1 cellular context compared by ENCODE assay signal in the genomic region with DNA sequence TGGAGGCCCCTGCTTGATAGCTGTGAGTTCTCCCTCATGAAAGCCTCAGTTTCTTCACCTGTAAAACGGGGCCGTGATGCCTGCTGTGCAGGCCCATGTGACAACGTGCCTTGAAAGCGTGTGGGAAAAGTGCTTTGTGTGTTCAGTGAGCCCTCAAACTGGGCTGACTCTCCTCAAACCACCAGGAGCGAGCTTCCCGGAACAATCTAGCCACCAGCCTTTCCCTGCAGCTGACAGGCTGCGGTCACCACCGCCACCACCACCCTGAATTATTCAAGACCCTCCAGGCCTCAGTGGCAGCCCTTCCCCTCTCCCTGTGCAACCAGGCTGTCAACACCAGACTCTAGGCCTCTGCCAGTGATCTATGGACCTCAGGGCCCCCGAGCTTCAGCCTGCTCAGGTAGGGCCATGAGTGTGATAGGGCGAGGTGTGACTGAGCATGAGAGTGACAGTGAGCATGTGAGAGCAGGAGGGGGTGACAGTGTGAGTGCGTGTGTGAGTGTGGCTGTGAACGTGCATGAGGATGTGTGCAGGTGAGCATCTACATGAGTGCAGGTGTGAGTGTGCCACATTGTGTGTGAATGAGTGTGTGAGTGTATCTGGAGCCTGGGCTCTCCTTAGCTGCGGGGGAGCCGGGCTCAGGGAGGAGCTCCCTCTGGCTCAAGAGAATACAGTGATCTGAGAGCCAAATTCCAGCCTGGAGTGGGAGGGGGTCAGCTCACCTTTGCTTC.
A peak's percentile ranks its signal among the peaks of the same experiment; 100 is the strongest.
TF ChIP-seq lines count a peak whose summit lies in the region.

No MANE protein-coding gene starts in this region.

TF ChIP-seq in HepG2, 621 proteins besides CTCF, POLR2A, EP300 and RAD21 (continued from another document and continues in another):
- TF ChIP-seq, protein P1, sequence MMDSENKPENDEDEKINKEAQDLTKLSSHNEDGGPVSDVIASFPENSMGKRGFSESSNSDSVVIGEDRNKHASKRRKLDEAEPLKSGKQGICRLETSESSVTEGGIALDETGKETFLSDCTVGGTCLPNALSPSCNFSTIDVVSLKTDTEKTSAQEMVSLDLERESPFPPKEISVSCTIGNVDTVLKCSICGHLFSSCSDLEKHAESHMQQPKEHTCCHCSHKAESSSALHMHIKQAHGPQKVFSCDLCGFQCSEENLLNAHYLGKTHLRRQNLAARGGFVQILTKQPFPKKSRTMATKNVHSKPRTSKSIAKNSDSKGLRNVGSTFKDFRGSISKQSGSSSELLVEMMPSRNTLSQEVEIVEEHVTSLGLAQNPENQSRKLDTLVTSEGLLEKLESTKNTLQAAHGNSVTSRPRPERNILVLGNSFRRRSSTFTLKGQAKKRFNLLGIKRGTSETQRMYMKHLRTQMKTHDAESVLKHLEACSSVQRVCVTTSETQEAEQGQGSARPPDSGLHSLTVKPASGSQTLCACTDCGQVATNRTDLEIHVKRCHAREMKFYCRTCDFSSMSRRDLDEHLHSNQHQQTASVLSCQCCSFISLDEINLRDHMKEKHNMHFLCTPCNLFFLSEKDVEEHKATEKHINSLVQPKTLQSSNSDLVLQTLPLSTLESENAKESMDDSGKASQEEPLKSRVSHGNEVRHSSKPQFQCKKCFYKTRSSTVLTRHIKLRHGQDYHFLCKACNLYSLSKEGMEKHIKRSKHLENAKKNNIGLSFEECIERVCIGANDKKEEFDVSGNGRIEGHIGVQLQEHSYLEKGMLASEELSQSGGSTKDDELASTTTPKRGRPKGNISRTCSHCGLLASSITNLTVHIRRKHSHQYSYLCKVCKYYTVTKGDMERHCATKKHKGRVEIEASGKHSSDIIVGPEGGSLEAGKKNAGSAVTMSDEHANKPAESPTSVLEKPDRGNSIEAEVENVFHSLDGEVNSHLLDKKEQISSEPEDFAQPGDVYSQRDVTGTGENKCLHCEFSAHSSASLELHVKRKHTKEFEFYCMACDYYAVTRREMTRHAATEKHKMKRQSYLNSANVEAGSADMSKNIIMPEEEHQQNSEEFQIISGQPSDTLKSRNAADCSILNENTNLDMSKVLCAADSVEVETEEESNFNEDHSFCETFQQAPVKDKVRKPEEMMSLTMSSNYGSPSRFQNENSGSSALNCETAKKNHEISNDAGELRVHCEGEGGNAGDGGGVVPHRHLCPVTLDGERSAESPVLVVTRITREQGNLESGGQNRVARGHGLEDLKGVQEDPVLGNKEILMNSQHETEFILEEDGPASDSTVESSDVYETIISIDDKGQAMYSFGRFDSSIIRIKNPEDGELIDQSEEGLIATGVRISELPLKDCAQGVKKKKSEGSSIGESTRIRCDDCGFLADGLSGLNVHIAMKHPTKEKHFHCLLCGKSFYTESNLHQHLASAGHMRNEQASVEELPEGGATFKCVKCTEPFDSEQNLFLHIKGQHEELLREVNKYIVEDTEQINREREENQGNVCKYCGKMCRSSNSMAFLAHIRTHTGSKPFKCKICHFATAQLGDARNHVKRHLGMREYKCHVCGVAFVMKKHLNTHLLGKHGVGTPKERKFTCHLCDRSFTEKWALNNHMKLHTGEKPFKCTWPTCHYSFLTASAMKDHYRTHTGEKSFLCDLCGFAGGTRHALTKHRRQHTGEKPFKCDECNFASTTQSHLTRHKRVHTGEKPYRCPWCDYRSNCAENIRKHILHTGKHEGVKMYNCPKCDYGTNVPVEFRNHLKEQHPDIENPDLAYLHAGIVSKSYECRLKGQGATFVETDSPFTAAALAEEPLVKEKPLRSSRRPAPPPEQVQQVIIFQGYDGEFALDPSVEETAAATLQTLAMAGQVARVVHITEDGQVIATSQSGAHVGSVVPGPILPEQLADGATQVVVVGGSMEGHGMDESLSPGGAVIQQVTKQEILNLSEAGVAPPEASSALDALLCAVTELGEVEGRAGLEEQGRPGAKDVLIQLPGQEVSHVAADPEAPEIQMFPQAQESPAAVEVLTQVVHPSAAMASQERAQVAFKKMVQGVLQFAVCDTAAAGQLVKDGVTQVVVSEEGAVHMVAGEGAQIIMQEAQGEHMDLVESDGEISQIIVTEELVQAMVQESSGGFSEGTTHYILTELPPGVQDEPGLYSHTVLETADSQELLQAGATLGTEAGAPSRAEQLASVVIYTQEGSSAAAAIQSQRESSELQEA (CRISPR knock-in tag; IDR thresholded peaks at IDR 0.05; ENCODE audit: not compliant biosample characterization): no peak
- TF ChIP-seq ZNF652 (CRISPR knock-in tag; IDR thresholded peaks at IDR 0.05; ENCODE audit: borderline replicate concordance, low read depth): no peak
- 0 out of 2 replicates have a peak, but pooled peaks have one; percentile 34 for TF ChIP-seq ZNF263 (CRISPR knock-in tag; IDR thresholded peaks at IDR 0.05)
- TF ChIP-seq, protein P2, sequence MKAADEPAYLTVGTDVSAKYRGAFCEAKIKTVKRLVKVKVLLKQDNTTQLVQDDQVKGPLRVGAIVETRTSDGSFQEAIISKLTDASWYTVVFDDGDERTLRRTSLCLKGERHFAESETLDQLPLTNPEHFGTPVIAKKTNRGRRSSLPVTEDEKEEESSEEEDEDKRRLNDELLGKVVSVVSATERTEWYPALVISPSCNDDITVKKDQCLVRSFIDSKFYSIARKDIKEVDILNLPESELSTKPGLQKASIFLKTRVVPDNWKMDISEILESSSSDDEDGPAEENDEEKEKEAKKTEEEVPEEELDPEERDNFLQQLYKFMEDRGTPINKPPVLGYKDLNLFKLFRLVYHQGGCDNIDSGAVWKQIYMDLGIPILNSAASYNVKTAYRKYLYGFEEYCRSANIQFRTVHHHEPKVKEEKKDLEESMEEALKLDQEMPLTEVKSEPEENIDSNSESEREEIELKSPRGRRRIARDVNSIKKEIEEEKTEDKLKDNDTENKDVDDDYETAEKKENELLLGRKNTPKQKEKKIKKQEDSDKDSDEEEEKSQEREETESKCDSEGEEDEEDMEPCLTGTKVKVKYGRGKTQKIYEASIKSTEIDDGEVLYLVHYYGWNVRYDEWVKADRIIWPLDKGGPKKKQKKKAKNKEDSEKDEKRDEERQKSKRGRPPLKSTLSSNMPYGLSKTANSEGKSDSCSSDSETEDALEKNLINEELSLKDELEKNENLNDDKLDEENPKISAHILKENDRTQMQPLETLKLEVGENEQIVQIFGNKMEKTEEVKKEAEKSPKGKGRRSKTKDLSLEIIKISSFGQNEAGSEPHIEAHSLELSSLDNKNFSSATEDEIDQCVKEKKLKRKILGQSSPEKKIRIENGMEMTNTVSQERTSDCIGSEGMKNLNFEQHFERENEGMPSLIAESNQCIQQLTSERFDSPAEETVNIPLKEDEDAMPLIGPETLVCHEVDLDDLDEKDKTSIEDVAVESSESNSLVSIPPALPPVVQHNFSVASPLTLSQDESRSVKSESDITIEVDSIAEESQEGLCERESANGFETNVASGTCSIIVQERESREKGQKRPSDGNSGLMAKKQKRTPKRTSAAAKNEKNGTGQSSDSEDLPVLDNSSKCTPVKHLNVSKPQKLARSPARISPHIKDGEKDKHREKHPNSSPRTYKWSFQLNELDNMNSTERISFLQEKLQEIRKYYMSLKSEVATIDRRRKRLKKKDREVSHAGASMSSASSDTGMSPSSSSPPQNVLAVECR (CRISPR knock-in tag; IDR thresholded peaks at IDR 0.05; ENCODE audit: borderline replicate concordance): peak; percentile 71; the same call in 1 of the 2 replicates
- TF ChIP-seq, protein P3, sequence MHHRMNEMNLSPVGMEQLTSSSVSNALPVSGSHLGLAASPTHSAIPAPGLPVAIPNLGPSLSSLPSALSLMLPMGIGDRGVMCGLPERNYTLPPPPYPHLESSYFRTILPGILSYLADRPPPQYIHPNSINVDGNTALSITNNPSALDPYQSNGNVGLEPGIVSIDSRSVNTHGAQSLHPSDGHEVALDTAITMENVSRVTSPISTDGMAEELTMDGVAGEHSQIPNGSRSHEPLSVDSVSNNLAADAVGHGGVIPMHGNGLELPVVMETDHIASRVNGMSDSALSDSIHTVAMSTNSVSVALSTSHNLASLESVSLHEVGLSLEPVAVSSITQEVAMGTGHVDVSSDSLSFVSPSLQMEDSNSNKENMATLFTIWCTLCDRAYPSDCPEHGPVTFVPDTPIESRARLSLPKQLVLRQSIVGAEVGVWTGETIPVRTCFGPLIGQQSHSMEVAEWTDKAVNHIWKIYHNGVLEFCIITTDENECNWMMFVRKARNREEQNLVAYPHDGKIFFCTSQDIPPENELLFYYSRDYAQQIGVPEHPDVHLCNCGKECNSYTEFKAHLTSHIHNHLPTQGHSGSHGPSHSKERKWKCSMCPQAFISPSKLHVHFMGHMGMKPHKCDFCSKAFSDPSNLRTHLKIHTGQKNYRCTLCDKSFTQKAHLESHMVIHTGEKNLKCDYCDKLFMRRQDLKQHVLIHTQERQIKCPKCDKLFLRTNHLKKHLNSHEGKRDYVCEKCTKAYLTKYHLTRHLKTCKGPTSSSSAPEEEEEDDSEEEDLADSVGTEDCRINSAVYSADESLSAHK (CRISPR knock-in tag; IDR thresholded peaks at IDR 0.05; ENCODE audit: borderline replicate concordance): no peak
- no peak for TF ChIP-seq ZBTB46 (CRISPR knock-in tag; IDR thresholded peaks at IDR 0.05; ENCODE audit: borderline replicate concordance)
- no peak for TF ChIP-seq MAZ (IDR thresholded peaks at IDR 0.05; ENCODE audit: borderline replicate concordance, low read depth, low read length)
- TF ChIP-seq MAZ (CRISPR knock-in tag; IDR thresholded peaks at IDR 0.05; ENCODE audit: low read depth): peak; percentile 88
- TF ChIP-seq ZNF124 (CRISPR knock-in tag; IDR thresholded peaks at IDR 0.05): no peak
- 0 out of 2 replicates have a peak, but pooled peaks have one; percentile 76 for TF ChIP-seq ARHGAP35 (CRISPR knock-in tag; IDR thresholded peaks at IDR 0.05; ENCODE audit: borderline replicate concordance)
- TF ChIP-seq BCL6 (CRISPR knock-in tag; IDR thresholded peaks at IDR 0.05): no peak
- peak; percentile 81 for TF ChIP-seq ZNF232 (CRISPR knock-in tag; IDR thresholded peaks at IDR 0.05; ENCODE audit: borderline replicate concordance)
- TF ChIP-seq YY1 (IDR thresholded peaks at IDR 0.05; ENCODE audit: insufficient read depth, insufficient replicate concordance, low read depth, low read length): peak; percentile 23
- TF ChIP-seq KLF12 (CRISPR knock-in tag; IDR thresholded peaks at IDR 0.05; ENCODE audit: borderline replicate concordance): no peak
- no peak for TF ChIP-seq HNRNPUL1 (IDR thresholded peaks at IDR 0.05; ENCODE audit: low read depth, low read length)
- TF ChIP-seq ZBTB40 (IDR thresholded peaks at IDR 0.05): no peak
- peak; percentile 70; the same call in 1 of the 2 replicates for TF ChIP-seq ZBTB40 (CRISPR knock-in tag; IDR thresholded peaks at IDR 0.05)
- 0 out of 2 replicates have a peak, but pooled peaks have one; percentile 6 for TF ChIP-seq ZNF143 (CRISPR knock-in tag; IDR thresholded peaks at IDR 0.05)
- 0 out of 2 replicates have a peak, but pooled peaks have one; percentile 37 for TF ChIP-seq PHF20 (CRISPR knock-in tag; IDR thresholded peaks at IDR 0.05)
- 0 out of 2 replicates have a peak, but pooled peaks have one; percentile 3 for TF ChIP-seq STAG1 (CRISPR knock-in tag; IDR thresholded peaks at IDR 0.05)
- peak; percentile 74 for TF ChIP-seq MED1 (CRISPR knock-in tag; IDR thresholded peaks at IDR 0.05)
